In genomic region chr6:21595265-21595950, GRCh38 we compare ENCODE assay signal across 8 cellular contexts. TPM values are rescaled to one million over a fixed set of nuclear protein-coding genes. Genes with fewer than 3 reads are reported as not detected.
DNase-seq lines count a peak whose midpoint lies in the region; ATAC-seq and TF ChIP-seq lines count a peak whose summit lies in the region.

No MANE protein-coding gene starts in this region.

- H4K20me1 ChIP-seq in IMR-90 (ENCODE audit: insufficient read depth, low read length) = peaks cover 32% of the 10 kb centered on the region

- dilution Hi-C loops in IMR-90 (cut with HindIII; ENCODE audit: low sequenced_read_pairs, unreplicated experiment) = no loop called here

- peak overlapping the region; percentile 69 for H3K4me2 ChIP-seq in IMR-90 (ENCODE audit: low read depth, low read length)
- peak overlapping the region; percentile 71 for H3K4me2 ChIP-seq in trophoblast cell (ENCODE audit: low read length)

- peaks cover 28% of the 10 kb centered on the region for H3K4me1 ChIP-seq in CD8-positive, alpha-beta T cell (ENCODE audit: insufficient read depth, low read length)
- H3K4me1 ChIP-seq in IMR-90 (ENCODE audit: control insufficient read depth, insufficient read depth, low read length) (peaks cover 4% of the 10 kb centered on the region), trophoblast cell (ENCODE audit: control insufficient read depth in 1 of 2, insufficient read depth in 2 of 2, low read length in 2 of 2) (peaks cover 2% of the 10 kb centered on the region in 2 experiments)

- H3K36me3 Mint-ChIP-seq in CD8-positive, alpha-beta T cell = peaks cover 6% of the 10 kb centered on the region
- peaks cover 5% of the 10 kb centered on the region in 2 donors for H3K36me3 Mint-ChIP-seq in activated T-cell treated with anti-CD3 and anti-CD28 coated beads, Interleukin-2, amount 50 U/mL, for 72 hours (ENCODE audit: insufficient read depth in 2 of 2)

- peaks cover 27% of the 10 kb centered on the region for H3K4me1 Mint-ChIP-seq in CD8-positive, alpha-beta T cell (ENCODE audit: low read depth)
- H3K4me1 Mint-ChIP-seq in activated T-cell treated with anti-CD3 and anti-CD28 coated beads, Interleukin-2, amount 50 U/mL, for 72 hours (ENCODE audit: low read depth) = peaks cover 32% of the 10 kb centered on the region

- H2AK5ac ChIP-seq in IMR-90 (ENCODE audit: low read depth, low read length) (peak overlapping the region; percentile 81), trophoblast cell (ENCODE audit: low read length) (peak overlapping the region; percentile 9)

- no peak for TF ChIP-seq CTCF in CD8-positive, alpha-beta T cell (IDR thresholded peaks at IDR 0.05)
- no peak for TF ChIP-seq CTCF in IMR-90 (conservative IDR thresholded peaks at IDR 0.05; ENCODE audit: low read depth, low read length)

- peak overlapping the region; percentile 56 for H2BK12ac ChIP-seq in trophoblast cell (ENCODE audit: low read length)

- no peak for TF ChIP-seq POLR2A in IMR-90 (IDR thresholded peaks at IDR 0.05; ENCODE audit: low read depth, low read length)

- H3K27ac Mint-ChIP-seq in CD8-positive, alpha-beta T cell = peak overlapping the region; percentile 80
- H3K27ac Mint-ChIP-seq in activated T-cell treated with anti-CD3 and anti-CD28 coated beads, Interleukin-2, amount 50 U/mL, for 72 hours = no peak overlapping the region

- no peaks in the 10 kb centered on the region for H3K9me3 ChIP-seq in CD8-positive, alpha-beta T cell (ENCODE audit: low read length)
- H3K9me3 ChIP-seq in IMR-90 (ENCODE audit: control insufficient read depth, insufficient read depth, low read length) = no peaks in the 10 kb centered on the region
- no peaks in the 10 kb centered on the region for H3K9me3 ChIP-seq in trophoblast cell (ENCODE audit: insufficient read depth, low read depth, low read length)

- H4K91ac ChIP-seq in IMR-90 (ENCODE audit: insufficient read depth, low read depth, low read length) (peak overlapping the region; percentile 90), trophoblast cell (ENCODE audit: low read depth, low read length) (peak overlapping the region; percentile 90)

- peak overlapping the region; percentile 85 for H3K56ac ChIP-seq in IMR-90 (ENCODE audit: extremely low read depth, insufficient read depth, low read length)

- H3K18ac ChIP-seq in IMR-90 (ENCODE audit: low read depth, low read length) (peak overlapping the region; percentile 94), trophoblast cell (ENCODE audit: low read length) (peak overlapping the region; percentile 68)

- H3K27ac ChIP-seq in CD8-positive, alpha-beta T cell (ENCODE audit: low read depth, low read length) = no peak overlapping the region
- H3K27ac ChIP-seq in IMR-90 (ENCODE audit: insufficient read depth, low read length) (peak overlapping the region; percentile 90), trophoblast cell (ENCODE audit: low read depth, low read length) (peak overlapping the region; percentile 94)

- peak overlapping the region; percentile 68 for H3K4me3 ChIP-seq in CD8-positive, alpha-beta T cell (ENCODE audit: low read depth, low read length)
- peak overlapping the region; percentile 84 for H3K4me3 ChIP-seq in IMR-90 (ENCODE audit: insufficient read depth, low read depth, low read length)
- peak overlapping the region; percentile 99 for H3K4me3 ChIP-seq in trophoblast cell (ENCODE audit: low read depth, low read length)

- H3K9me1 ChIP-seq in IMR-90 (ENCODE audit: insufficient read depth, low read length) = peaks cover 3% of the 10 kb centered on the region; the same call in 1 of the 2 replicates

- DNase-seq in CD8-positive, alpha-beta T cell = peak in 3 of 7 experiments; percentile 4 to 32 (median 31)
- peak; percentile 41 for DNase-seq in GM19238 (ENCODE audit: insufficient read length, low spot score)
- DNase-seq in IMR-90 = no peak
- DNase-seq in activated T-cell treated with anti-CD3 and anti-CD28 coated beads, Interleukin-2, amount 50 U/mL, for 72 hours = peak; percentile 29 to 35
- peak; percentile 54 for DNase-seq in Right ventricle myocardium superior
- peak in 1 of 2 donors; percentile 46 for DNase-seq in trophoblast cell

- 0 out of 2 replicates have a peak overlapping the region, but pooled peaks have one; percentile 20 for H2BK20ac ChIP-seq in IMR-90 (ENCODE audit: low read depth, low read length)

- peak overlapping the region; percentile 79 for H2BK5ac ChIP-seq in IMR-90 (ENCODE audit: low read depth, low read length, poor library complexity, severe bottlenecking)
- peak overlapping the region; percentile 66 for H2BK5ac ChIP-seq in trophoblast cell (ENCODE audit: low read depth, low read length, poor library complexity)

- H3K14ac ChIP-seq in IMR-90 (replicated peaks; ENCODE audit: low read depth, low read length) = peak overlapping the region; percentile 92
- peak overlapping the region; percentile 72 for H3K14ac ChIP-seq in trophoblast cell (ENCODE audit: low read length)

- peak overlapping the region; percentile 71 for H4K12ac ChIP-seq in trophoblast cell (ENCODE audit: low read depth, low read length)

- peak overlapping the region; percentile 90 for H3K4me3 Mint-ChIP-seq in CD8-positive, alpha-beta T cell
- H3K4me3 Mint-ChIP-seq in activated T-cell treated with anti-CD3 and anti-CD28 coated beads, Interleukin-2, amount 50 U/mL, for 72 hours = peak overlapping the region; percentile 80 to 95

- peaks cover 9 to 22% of the 10 kb centered on the region in 2 experiments; a peak in 3 of 4 replicates for H3K79me1 ChIP-seq in IMR-90 (ENCODE audit: low read depth in 1 of 2, low read length in 2 of 2)
- peaks cover 32% of the 10 kb centered on the region for H3K79me1 ChIP-seq in trophoblast cell (ENCODE audit: low read length)

- WGBS in IMR-90 (ENCODE audit: extremely low coverage in 2 of 2, insufficient read length in 1 of 2), 2 experiments = 1% methylated on average over 51 of the region's 95 CpGs; no CpG with 5 or more reads in 1 of the 2 experiments
- no CpG with 5 or more reads among the region's 95 CpGs for WGBS in trophoblast cell (ENCODE audit: extremely low coverage, insufficient coverage, insufficient read length)

- H3K4ac ChIP-seq in IMR-90 (ENCODE audit: low read depth, low read length) (peak overlapping the region; percentile 94), trophoblast cell (ENCODE audit: low read depth, low read length) (peak overlapping the region; percentile 87)

- no peaks in the 10 kb centered on the region for H3K36me3 ChIP-seq in CD8-positive, alpha-beta T cell (ENCODE audit: insufficient read depth, low read length)
- H3K36me3 ChIP-seq in IMR-90 (ENCODE audit: control insufficient read depth, insufficient read depth, low read length) (peaks cover 25% of the 10 kb centered on the region), trophoblast cell (ENCODE audit: control insufficient read depth in 1 of 2, insufficient read depth in 2 of 2, low read length in 2 of 2) (peaks cover 15% of the 10 kb centered on the region in 2 experiments)

- peaks cover 15% of the 10 kb centered on the region for H3K27me3 ChIP-seq in CD8-positive, alpha-beta T cell (ENCODE audit: insufficient read depth, low read length)
- H3K27me3 ChIP-seq in IMR-90 (ENCODE audit: control insufficient read depth, insufficient read depth, low read length) = no peaks in the 10 kb centered on the region
- no peaks in the 10 kb centered on the region for H3K27me3 ChIP-seq in trophoblast cell (ENCODE audit: insufficient read depth, low read length)

- H3K27me3 Mint-ChIP-seq in CD8-positive, alpha-beta T cell (ENCODE audit: low read depth) = peaks cover 30% of the 10 kb centered on the region
- peaks cover 51% of the 10 kb centered on the region for H3K27me3 Mint-ChIP-seq in activated T-cell treated with anti-CD3 and anti-CD28 coated beads, Interleukin-2, amount 50 U/mL, for 72 hours (ENCODE audit: low read depth)

- no peaks in the 10 kb centered on the region for H3K9me3 Mint-ChIP-seq in CD8-positive, alpha-beta T cell
- H3K9me3 Mint-ChIP-seq in activated T-cell treated with anti-CD3 and anti-CD28 coated beads, Interleukin-2, amount 50 U/mL, for 72 hours = no peaks in the 10 kb centered on the region

- H3K9ac ChIP-seq in IMR-90 (ENCODE audit: low read depth, low read length) = peak overlapping the region; percentile 99
- H3K9ac ChIP-seq in trophoblast cell (ENCODE audit: low read length) = peak overlapping the region; percentile 99

- in situ Hi-C loops in IMR-90 (cut with MboI; ENCODE audit: low sequenced_read_pairs) = loop anchor here (10.0 kb wide), 1 partner anchor 549 kb away; no protein-coding TSS in a partner anchor

- H2AK9ac ChIP-seq in IMR-90 (replicated peaks; ENCODE audit: low read depth, low read length, poor library complexity) = peak overlapping the region; percentile 92

- H4K8ac ChIP-seq in IMR-90 (ENCODE audit: low read depth in 2 of 2, low read length in 2 of 2) (peak overlapping the region; percentile 67 to 75; a peak in 3 of 4 replicates), trophoblast cell (ENCODE audit: low read depth, low read length) (peak overlapping the region; percentile 67)

- CTCF ChIA-PET in CD8-positive, alpha-beta T cell (lab: Charles Lee) = interaction anchor here (1.2 kb wide), 1 partner anchor 1031 kb away, joined by 4 read pairs; no protein-coding TSS in a partner anchor
- CTCF ChIA-PET in IMR-90 (lab: Yijun Ruan, JAX) = no interaction called here

- POLR2A ChIA-PET in CD8-positive, alpha-beta T cell (lab: Charles Lee) = interaction anchor here (1.1 kb wide), 1 partner anchor 8 kb away, joined by 3 read pairs; no protein-coding TSS in a partner anchor
- POLR2A ChIA-PET in IMR-90 (lab: Charles Lee; ENCODE audit: unreplicated experiment) = interaction anchor here (0.6 to 4.2 kb wide), 9 partner anchors 167 to 1351 kb away, joined by 3 to 36 read pairs (median 4); no protein-coding TSS in a partner anchor

- peak overlapping the region; percentile 55 for H4K5ac ChIP-seq in IMR-90 (ENCODE audit: low read depth, low read length)

- H2BK120ac ChIP-seq in IMR-90 (ENCODE audit: low read depth, low read length) (peak overlapping the region; percentile 89), trophoblast cell (ENCODE audit: insufficient read depth, low read length, poor library complexity) (peak overlapping the region; percentile 73)

- no peak overlapping the region; the same call in 2 of the 3 replicates for H2BK15ac ChIP-seq in IMR-90 (ENCODE audit: low read depth, low read length)

- H2AFZ ChIP-seq in IMR-90 (replicated peaks; ENCODE audit: low read length, poor library complexity) (peak overlapping the region; percentile 94), trophoblast cell (ENCODE audit: insufficient read depth, low read length, poor library complexity) (peak overlapping the region; percentile 59)

- no TSS peak for BruUV-seq in IMR-90 (replicated peaks; lab: Mats Ljungman, UMichigan)

- peak overlapping the region; percentile 92 for H3K23ac ChIP-seq in IMR-90 (ENCODE audit: low read depth, low read length)
- H3K23ac ChIP-seq in trophoblast cell (ENCODE audit: low read length) = no peak overlapping the region

- ATAC-seq in CD8-positive, alpha-beta T cell = peak; percentile 24
- ATAC-seq in IMR-90 (ENCODE audit: low read depth) (no peak), Right ventricle myocardium superior (ENCODE audit: poor library complexity) (no peak), HG03025 (IDR thresholded peaks at IDR 0.05; ENCODE audit: low FRiP score, unreplicated experiment) (no peak), GM18519 (IDR thresholded peaks at IDR 0.05; ENCODE audit: low FRiP score, unreplicated experiment) (no peak)
- peak; percentile 25 to 28 for ATAC-seq in activated T-cell treated with anti-CD3 and anti-CD28 coated beads, Interleukin-2, amount 50 U/mL, for 72 hours (replicated peaks in 1 of 2)

- intact Hi-C loops in CD8-positive, alpha-beta T cell (cut with DNase I, micrococcal nuclease) = loop anchor here (2.0 to 10.0 kb wide), 4 partner anchors 551 to 1301 kb away; partner anchors contain the start of gene CDKAL1 (in 1 of the 2)
- intact Hi-C loops in IMR-90 (cut with micrococcal nuclease) (loop anchor here (5.0 to 10.0 kb wide), 8 partner anchors 147 to 652 kb away; no protein-coding TSS in a partner anchor), Right ventricle myocardium superior (cut with DNase I) (loop anchor here (10.0 kb wide), 3 partner anchors 339 to 1849 kb away; no protein-coding TSS in a partner anchor)

- TF ChIP-seq RAD21 in IMR-90 (IDR thresholded peaks at IDR 0.05; ENCODE audit: low read length) = no peak

- peaks cover 30% of the 10 kb centered on the region for H3K79me2 ChIP-seq in trophoblast cell (ENCODE audit: control insufficient read depth, insufficient read depth, low read length, poor library complexity)

RNA-seq across cellular contexts. Expression of gene SOX4, which starts 1.9 kb away (rescaled TPM):
- 10 to 100 TPM; 20.2 to 20.4 TPM for total RNA-seq in CD8-positive, alpha-beta T cell
- total RNA-seq in IMR-90 (2012; rRNA removed) (4.7 and 6.4 TPM in 2 replicates), Right ventricle myocardium superior (6.2 TPM)
- 4.8 and 5.4 TPM in 2 replicates for polyA plus RNA-seq in IMR-90 (2012; rRNA removed)
- 3.1 and 5.4 TPM in 2 replicates for polyA plus RNA-seq in IMR-90 (2012; cell fraction: cytosol; rRNA removed)
- 4.5 and 8.7 TPM in 2 replicates for polyA plus RNA-seq in IMR-90 (2012; cell fraction: nucleus; rRNA removed; ENCODE audit: low replicate concordance)
- 1 to 10 TPM; 1.9 to 3.5 TPM for total RNA-seq in activated T-cell treated with anti-CD3 and anti-CD28 coated beads, Interleukin-2, amount 50 U/mL, for 72 hours
- 117 and 120 TPM in 2 replicates for polyA plus RNA-seq in trophoblast cell (2013)

Comparison
In these comparisons a context has a peak if more than half of its experiments do, and no peak if none do; other contexts are left out.
1. ATAC-seq: peak in CD8-positive, alpha-beta T cell (single experiment) and activated T-cell treated with anti-CD3 and anti-CD28 coated beads, Interleukin-2, amount 50 U/mL, for 72 hours (2 of 2); none in IMR-90 (single experiment), Right ventricle myocardium superior (single experiment), HG03025 (single experiment) and GM18519 (single experiment).
2. Peak in every context shown above with its lines, with median percentiles within 50 percentile points of each other: H3K4me3 ChIP-seq.